In genomic region chr6:122471107-122472021, GRCh38 we compare ENCODE assay signal across 1 cellular context.
TF ChIP-seq lines count a peak whose summit lies in the region.

Gene SERINC1, minus strand, starts transcription at chr6:122471807. Its CDS starts 70 bp downstream, at chr6:122471737.

TF ChIP-seq in HepG2, 621 proteins besides CTCF, POLR2A, EP300 and RAD21 (continued from another document and continues in another):
- TF ChIP-seq ZSCAN5A (CRISPR knock-in tag; IDR thresholded peaks at IDR 0.05; ENCODE audit: borderline replicate concordance) (peak; percentile 38; the same call in 1 of the 2 replicates), POLR2G (IDR thresholded peaks at IDR 0.05; ENCODE audit: low read depth, low read length) (peak; percentile 96), NFKB2 (CRISPR knock-in tag; IDR thresholded peaks at IDR 0.05; ENCODE audit: borderline replicate concordance) (peak; percentile 90; the same call in 1 of the 2 replicates), ARID5B (CRISPR knock-in tag; IDR thresholded peaks at IDR 0.05) (peak; percentile 63), ARNT (IDR thresholded peaks at IDR 0.05) (no peak), KAT2B (IDR thresholded peaks at IDR 0.05; ENCODE audit: borderline replicate concordance, low read depth, low read length) (0 out of 2 replicates have a peak, but pooled peaks have one; percentile 3), ZNF34 (CRISPR knock-in tag; IDR thresholded peaks at IDR 0.05; ENCODE audit: borderline replicate concordance) (no peak), EED (CRISPR knock-in tag; IDR thresholded peaks at IDR 0.05) (peak; percentile 96), HMGXB4 (CRISPR knock-in tag; IDR thresholded peaks at IDR 0.05; ENCODE audit: borderline replicate concordance in 1 of 2, low read depth in 1 of 2) (peak; percentile 94), SRY (CRISPR knock-in tag; IDR thresholded peaks at IDR 0.05) (no peak), ZNF496 (CRISPR knock-in tag; IDR thresholded peaks at IDR 0.05; ENCODE audit: insufficient replicate concordance) (no peak), KLF12 (CRISPR knock-in tag; IDR thresholded peaks at IDR 0.05; ENCODE audit: borderline replicate concordance) (peak; percentile 95; the same call in 1 of the 2 replicates), SP5 (CRISPR knock-in tag; IDR thresholded peaks at IDR 0.05; ENCODE audit: borderline replicate concordance, low read depth) (peak; percentile 27; the same call in 1 of the 2 replicates), ZNF790 (CRISPR knock-in tag; IDR thresholded peaks at IDR 0.05; ENCODE audit: borderline replicate concordance) (no peak), ZNF318 (CRISPR knock-in tag; IDR thresholded peaks at IDR 0.05) (no peak), POGK (CRISPR knock-in tag; conservative IDR thresholded peaks at IDR 0.05) (0 out of 2 replicates have a peak, but pooled peaks have one; percentile 38), ZNF10 (CRISPR knock-in tag; IDR thresholded peaks at IDR 0.05; ENCODE audit: borderline replicate concordance, low read depth) (0 out of 2 replicates have a peak, but pooled peaks have one; percentile 42), ZNF850 (CRISPR knock-in tag; conservative IDR thresholded peaks at IDR 0.05) (no peak), PTBP1 (IDR thresholded peaks at IDR 0.05; ENCODE audit: low read depth, low read length, poor library complexity, severe bottlenecking) (no peak)
- TF ChIP-seq, protein P1, sequence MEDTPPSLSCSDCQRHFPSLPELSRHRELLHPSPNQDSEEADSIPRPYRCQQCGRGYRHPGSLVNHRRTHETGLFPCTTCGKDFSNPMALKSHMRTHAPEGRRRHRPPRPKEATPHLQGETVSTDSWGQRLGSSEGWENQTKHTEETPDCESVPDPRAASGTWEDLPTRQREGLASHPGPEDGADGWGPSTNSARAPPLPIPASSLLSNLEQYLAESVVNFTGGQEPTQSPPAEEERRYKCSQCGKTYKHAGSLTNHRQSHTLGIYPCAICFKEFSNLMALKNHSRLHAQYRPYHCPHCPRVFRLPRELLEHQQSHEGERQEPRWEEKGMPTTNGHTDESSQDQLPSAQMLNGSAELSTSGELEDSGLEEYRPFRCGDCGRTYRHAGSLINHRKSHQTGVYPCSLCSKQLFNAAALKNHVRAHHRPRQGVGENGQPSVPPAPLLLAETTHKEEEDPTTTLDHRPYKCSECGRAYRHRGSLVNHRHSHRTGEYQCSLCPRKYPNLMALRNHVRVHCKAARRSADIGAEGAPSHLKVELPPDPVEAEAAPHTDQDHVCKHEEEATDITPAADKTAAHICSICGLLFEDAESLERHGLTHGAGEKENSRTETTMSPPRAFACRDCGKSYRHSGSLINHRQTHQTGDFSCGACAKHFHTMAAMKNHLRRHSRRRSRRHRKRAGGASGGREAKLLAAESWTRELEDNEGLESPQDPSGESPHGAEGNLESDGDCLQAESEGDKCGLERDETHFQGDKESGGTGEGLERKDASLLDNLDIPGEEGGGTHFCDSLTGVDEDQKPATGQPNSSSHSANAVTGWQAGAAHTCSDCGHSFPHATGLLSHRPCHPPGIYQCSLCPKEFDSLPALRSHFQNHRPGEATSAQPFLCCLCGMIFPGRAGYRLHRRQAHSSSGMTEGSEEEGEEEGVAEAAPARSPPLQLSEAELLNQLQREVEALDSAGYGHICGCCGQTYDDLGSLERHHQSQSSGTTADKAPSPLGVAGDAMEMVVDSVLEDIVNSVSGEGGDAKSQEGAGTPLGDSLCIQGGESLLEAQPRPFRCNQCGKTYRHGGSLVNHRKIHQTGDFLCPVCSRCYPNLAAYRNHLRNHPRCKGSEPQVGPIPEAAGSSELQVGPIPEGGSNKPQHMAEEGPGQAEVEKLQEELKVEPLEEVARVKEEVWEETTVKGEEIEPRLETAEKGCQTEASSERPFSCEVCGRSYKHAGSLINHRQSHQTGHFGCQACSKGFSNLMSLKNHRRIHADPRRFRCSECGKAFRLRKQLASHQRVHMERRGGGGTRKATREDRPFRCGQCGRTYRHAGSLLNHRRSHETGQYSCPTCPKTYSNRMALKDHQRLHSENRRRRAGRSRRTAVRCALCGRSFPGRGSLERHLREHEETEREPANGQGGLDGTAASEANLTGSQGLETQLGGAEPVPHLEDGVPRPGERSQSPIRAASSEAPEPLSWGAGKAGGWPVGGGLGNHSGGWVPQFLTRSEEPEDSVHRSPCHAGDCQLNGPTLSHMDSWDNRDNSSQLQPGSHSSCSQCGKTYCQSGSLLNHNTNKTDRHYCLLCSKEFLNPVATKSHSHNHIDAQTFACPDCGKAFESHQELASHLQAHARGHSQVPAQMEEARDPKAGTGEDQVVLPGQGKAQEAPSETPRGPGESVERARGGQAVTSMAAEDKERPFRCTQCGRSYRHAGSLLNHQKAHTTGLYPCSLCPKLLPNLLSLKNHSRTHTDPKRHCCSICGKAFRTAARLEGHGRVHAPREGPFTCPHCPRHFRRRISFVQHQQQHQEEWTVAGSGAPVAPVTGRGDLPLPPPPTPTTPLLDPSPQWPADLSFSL (CRISPR knock-in tag; IDR thresholded peaks at IDR 0.05), result no peak; the same call in 1 of the 2 replicates
- TF ChIP-seq, protein P2, sequence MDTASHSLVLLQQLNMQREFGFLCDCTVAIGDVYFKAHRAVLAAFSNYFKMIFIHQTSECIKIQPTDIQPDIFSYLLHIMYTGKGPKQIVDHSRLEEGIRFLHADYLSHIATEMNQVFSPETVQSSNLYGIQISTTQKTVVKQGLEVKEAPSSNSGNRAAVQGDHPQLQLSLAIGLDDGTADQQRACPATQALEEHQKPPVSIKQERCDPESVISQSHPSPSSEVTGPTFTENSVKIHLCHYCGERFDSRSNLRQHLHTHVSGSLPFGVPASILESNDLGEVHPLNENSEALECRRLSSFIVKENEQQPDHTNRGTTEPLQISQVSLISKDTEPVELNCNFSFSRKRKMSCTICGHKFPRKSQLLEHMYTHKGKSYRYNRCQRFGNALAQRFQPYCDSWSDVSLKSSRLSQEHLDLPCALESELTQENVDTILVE (CRISPR knock-in tag; IDR thresholded peaks at IDR 0.05), result peak; percentile 86; the same call in 1 of the 2 replicates
- TF ChIP-seq, protein P3, sequence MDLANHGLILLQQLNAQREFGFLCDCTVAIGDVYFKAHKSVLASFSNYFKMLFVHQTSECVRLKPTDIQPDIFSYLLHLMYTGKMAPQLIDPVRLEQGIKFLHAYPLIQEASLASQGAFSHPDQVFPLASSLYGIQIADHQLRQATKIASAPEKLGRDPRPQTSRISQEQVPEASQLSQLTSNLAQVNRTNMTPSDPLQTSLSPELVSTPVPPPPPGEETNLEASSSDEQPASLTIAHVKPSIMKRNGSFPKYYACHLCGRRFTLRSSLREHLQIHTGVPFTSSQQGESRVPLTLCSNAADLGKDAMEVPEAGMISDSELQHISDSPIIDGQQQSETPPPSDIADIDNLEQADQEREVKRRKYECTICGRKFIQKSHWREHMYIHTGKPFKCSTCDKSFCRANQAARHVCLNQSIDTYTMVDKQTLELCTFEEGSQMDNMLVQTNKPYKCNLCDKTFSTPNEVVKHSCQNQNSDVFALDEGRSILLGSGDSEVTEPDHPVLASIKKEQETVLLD (CRISPR knock-in tag; IDR thresholded peaks at IDR 0.05; ENCODE audit: low read depth), result no peak
